ENCODE assay signal across 24 cellular contexts in the genomic region with DNA sequence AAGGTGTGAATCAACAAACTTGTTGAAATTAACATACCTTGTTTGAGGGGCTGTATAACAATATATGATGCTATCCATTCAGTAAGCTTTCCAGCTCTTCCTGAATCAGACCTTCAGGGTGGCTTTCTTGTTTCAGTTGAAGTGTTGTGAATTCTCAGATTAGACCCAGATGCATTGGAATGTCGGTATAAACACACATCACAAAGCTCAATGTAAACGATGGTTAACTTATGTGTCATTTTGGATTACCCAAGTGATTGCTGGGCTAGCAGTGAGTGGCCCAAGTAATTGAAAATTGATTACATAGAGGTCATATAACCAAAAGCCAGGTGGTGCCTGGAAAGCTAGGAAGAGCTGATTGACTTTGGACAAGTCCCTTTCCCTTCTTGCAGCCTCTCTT.
DNase-seq lines count a peak whose midpoint lies in the region; ATAC-seq, FAIRE-seq and TF ChIP-seq lines count a peak whose summit lies in the region.
"Had no signal": no experiment of that assay in that cellular context is flagged by ENCODE, and none has a peak within 500 bp of the region (broad histone marks: within the 10 kb centered on the region; RNA-seq: fewer than 3 reads in every experiment).

No MANE protein-coding gene starts in this region.

- H3K9me3 ChIP-seq in SJCRH30 (replicated peaks) (no peaks in the 10 kb centered on the region), neural cell (ENCODE audit: low read length) (no peaks in the 10 kb centered on the region), kidney (ENCODE audit: control insufficient read depth in 1 of 2, low read length in 2 of 2) (no peaks in the 10 kb centered on the region)

- H3K36me3 Mint-ChIP-seq in GM23338 (ENCODE audit: low read depth) = no peaks in the 10 kb centered on the region

- TF ChIP-seq RAD21 in neural cell (conservative IDR thresholded peaks at IDR 0.05) = no peak

- no peak overlapping the region for H2AFZ ChIP-seq in GM23338
- no peak overlapping the region for H2AFZ ChIP-seq in neural cell (ENCODE audit: low read depth, low read length)

- no peaks in the 10 kb centered on the region for H3F3A ChIP-seq in GM23338 (replicated peaks; ENCODE audit: low read depth)
- H3F3A ChIP-seq in neural cell (ENCODE audit: insufficient read depth, low read length, poor library complexity, severe bottlenecking) = no peaks in the 10 kb centered on the region

- H3K4me1 ChIP-seq in GM23338 (ENCODE audit: insufficient read depth) (peaks cover 24% of the 10 kb centered on the region), SJCRH30 (peaks cover 54% of the 10 kb centered on the region), kidney (ENCODE audit: control insufficient read depth in 1 of 2, insufficient read depth in 1 of 2, low read depth in 1 of 2, low read length in 2 of 2) (no peaks in the 10 kb centered on the region)
- H3K4me1 ChIP-seq: BLaER1 had no signal

- peaks cover 43% of the 10 kb centered on the region for H3K4me1 Mint-ChIP-seq in GM23338

- no peaks in the 10 kb centered on the region for H3K79me2 ChIP-seq in GM23338 (replicated peaks; ENCODE audit: insufficient read depth)
- no peaks in the 10 kb centered on the region for H3K79me2 ChIP-seq in neural cell (replicated peaks; ENCODE audit: insufficient read depth, low read length)

- H3K4me2 ChIP-seq in GM23338 = peak overlapping the region; percentile 21; the same call in 1 of the 2 replicates
- H3K4me2 ChIP-seq in neural cell (ENCODE audit: low read length) = no peak overlapping the region
- H3K4me2 ChIP-seq: BLaER1 had no signal

- H3K27me3 ChIP-seq in GM23338 (ENCODE audit: insufficient read depth) = no peaks in the 10 kb centered on the region
- no peaks in the 10 kb centered on the region for H3K27me3 ChIP-seq in SJCRH30
- H3K27me3 ChIP-seq in neural cell (ENCODE audit: insufficient read depth, low read depth, low read length) = no peaks in the 10 kb centered on the region

- no peak for TF ChIP-seq EP300 in neural cell (conservative IDR thresholded peaks at IDR 0.05; ENCODE audit: poor library complexity, severe bottlenecking)

- no peaks in the 10 kb centered on the region for H3K9me3 Mint-ChIP-seq in GM23338
- H3K9me3 Mint-ChIP-seq: CD4-positive, alpha-beta T cell had no signal

- ATAC-seq in GM23338 (no peak; the same call in 2 of the 3 replicates), GM21526 (IDR thresholded peaks at IDR 0.05; ENCODE audit: low FRiP score, unreplicated experiment) (no peak), GM21515 (IDR thresholded peaks at IDR 0.05; ENCODE audit: unreplicated experiment) (no peak)
- ATAC-seq: SK-N-SH treated with all-trans-retinoic acid at 6 μM for 48 hours had no signal

- H3K9me2 ChIP-seq in GM23338 (ENCODE audit: insufficient read depth) = no peaks in the 10 kb centered on the region
- no peaks in the 10 kb centered on the region for H3K9me2 ChIP-seq in neural cell (ENCODE audit: insufficient read depth, low read length)

- H3K9ac ChIP-seq in neural cell (ENCODE audit: low read length) (no peak overlapping the region), kidney (ENCODE audit: low read length in 2 of 2) (no peak overlapping the region)
- H3K9ac ChIP-seq: BLaER1 had no signal

- H3K4me3 ChIP-seq in GM23338 (no peak overlapping the region), SJCRH30 (no peak overlapping the region), neural cell (ENCODE audit: low read length) (no peak overlapping the region), kidney (ENCODE audit: low read length in 2 of 2) (no peak overlapping the region)
- H3K4me3 ChIP-seq: BLaER1 had no signal

- H3K36me3 ChIP-seq in GM23338 (ENCODE audit: insufficient read depth) = no peaks in the 10 kb centered on the region
- no peaks in the 10 kb centered on the region for H3K36me3 ChIP-seq in SJCRH30
- no peaks in the 10 kb centered on the region for H3K36me3 ChIP-seq in neural cell (ENCODE audit: insufficient read depth, low read length)
- no peaks in the 10 kb centered on the region for H3K36me3 ChIP-seq in kidney (ENCODE audit: control insufficient read depth in 1 of 2, insufficient read depth in 2 of 2, low read length in 2 of 2)
- H3K36me3 ChIP-seq: BLaER1 had no signal

- intact Hi-C loops in kidney (cut with DNase I) = no loop called here

- no peak for TF ChIP-seq CTCF in GM23338 (conservative IDR thresholded peaks at IDR 0.05; ENCODE audit: low read depth in 2 of 2)
- no peak for TF ChIP-seq CTCF in neural cell (IDR thresholded peaks at IDR 0.05; ENCODE audit: poor library complexity, severe bottlenecking)
- no peak for TF ChIP-seq CTCF in kidney (IDR thresholded peaks at IDR 0.05; ENCODE audit: borderline replicate concordance, extremely low read depth, insufficient read depth)

- H3K27ac ChIP-seq in GM23338 (ENCODE audit: low read depth) (peak overlapping the region; percentile 87; the same call in 1 of the 2 replicates), SJCRH30 (peak overlapping the region; percentile 97), neural cell (ENCODE audit: low read length) (peak overlapping the region; percentile 47), kidney (ENCODE audit: low read depth in 2 of 2, low read length in 2 of 2) (no peak overlapping the region)
- H3K27ac ChIP-seq: BLaER1 had no signal

- H3K27ac Mint-ChIP-seq in GM23338 = no peak overlapping the region
- H3K27ac Mint-ChIP-seq: CD4-positive, alpha-beta T cell had no signal

- no peak overlapping the region for H3K4me3 Mint-ChIP-seq in GM23338
- H3K4me3 Mint-ChIP-seq: CD4-positive, alpha-beta T cell had no signal

- no peaks in the 10 kb centered on the region for H4K20me1 ChIP-seq in GM23338 (replicated peaks; ENCODE audit: insufficient read depth)
- no peaks in the 10 kb centered on the region for H4K20me1 ChIP-seq in neural cell (ENCODE audit: insufficient read depth)
- H4K20me1 ChIP-seq: BLaER1 had no signal

- peaks cover 6% of the 10 kb centered on the region for H3K27me3 Mint-ChIP-seq in GM23338 (ENCODE audit: insufficient read depth, low read depth, poor library complexity)

- peak; percentile 29 for DNase-seq in GM23338 (ENCODE audit: low spot score)
- DNase-seq in SJCRH30 = peak; percentile 10 to 36
- DNase-seq in fibroblast of peridontal ligament (ENCODE audit: extremely low read depth) = peak; percentile 17
- no peak for DNase-seq in activated gamma-delta T cell (lab: John Stamatoyannopoulos, UW)
- no peak for DNase-seq in kidney
- DNase-seq: CD4-positive, alpha-beta T cell; H7; NCI-H1048; NCI-H1436; NCI-H1930; NCI-H2107; NCI-H446; NCI-H524 treated with DMSO at 0.1 percent for 48 hours; NCI-H774; SIG-M5 had no signal

- no peak for FAIRE-seq in kidney (lab: Jason Lieb, UNC)
- FAIRE-seq: D721Med, GM18507, HTR-8/SVneo, RCC 7860 had no signal

TF ChIP-seq in GM23338, 12 proteins besides CTCF, POLR2A, EP300 and RAD21:
- TF ChIP-seq EZH2 (IDR thresholded peaks at IDR 0.05; ENCODE audit: low read depth, unreplicated experiment) (no peak), NANOG (IDR thresholded peaks at IDR 0.05; ENCODE audit: borderline replicate concordance) (peak; percentile 47; the same call in 1 of the 2 replicates)

TF ChIP-seq in neural cell, 6 proteins besides CTCF, POLR2A, EP300 and RAD21:
- no peak for TF ChIP-seq EZH2 (IDR thresholded peaks at IDR 0.05; ENCODE audit: borderline replicate concordance, insufficient read depth, low read length, poor library complexity, severe bottlenecking)
- no peak for TF ChIP-seq SMC3 (conservative IDR thresholded peaks at IDR 0.05; ENCODE audit: poor library complexity)
- TF ChIP-seq, protein P1, sequence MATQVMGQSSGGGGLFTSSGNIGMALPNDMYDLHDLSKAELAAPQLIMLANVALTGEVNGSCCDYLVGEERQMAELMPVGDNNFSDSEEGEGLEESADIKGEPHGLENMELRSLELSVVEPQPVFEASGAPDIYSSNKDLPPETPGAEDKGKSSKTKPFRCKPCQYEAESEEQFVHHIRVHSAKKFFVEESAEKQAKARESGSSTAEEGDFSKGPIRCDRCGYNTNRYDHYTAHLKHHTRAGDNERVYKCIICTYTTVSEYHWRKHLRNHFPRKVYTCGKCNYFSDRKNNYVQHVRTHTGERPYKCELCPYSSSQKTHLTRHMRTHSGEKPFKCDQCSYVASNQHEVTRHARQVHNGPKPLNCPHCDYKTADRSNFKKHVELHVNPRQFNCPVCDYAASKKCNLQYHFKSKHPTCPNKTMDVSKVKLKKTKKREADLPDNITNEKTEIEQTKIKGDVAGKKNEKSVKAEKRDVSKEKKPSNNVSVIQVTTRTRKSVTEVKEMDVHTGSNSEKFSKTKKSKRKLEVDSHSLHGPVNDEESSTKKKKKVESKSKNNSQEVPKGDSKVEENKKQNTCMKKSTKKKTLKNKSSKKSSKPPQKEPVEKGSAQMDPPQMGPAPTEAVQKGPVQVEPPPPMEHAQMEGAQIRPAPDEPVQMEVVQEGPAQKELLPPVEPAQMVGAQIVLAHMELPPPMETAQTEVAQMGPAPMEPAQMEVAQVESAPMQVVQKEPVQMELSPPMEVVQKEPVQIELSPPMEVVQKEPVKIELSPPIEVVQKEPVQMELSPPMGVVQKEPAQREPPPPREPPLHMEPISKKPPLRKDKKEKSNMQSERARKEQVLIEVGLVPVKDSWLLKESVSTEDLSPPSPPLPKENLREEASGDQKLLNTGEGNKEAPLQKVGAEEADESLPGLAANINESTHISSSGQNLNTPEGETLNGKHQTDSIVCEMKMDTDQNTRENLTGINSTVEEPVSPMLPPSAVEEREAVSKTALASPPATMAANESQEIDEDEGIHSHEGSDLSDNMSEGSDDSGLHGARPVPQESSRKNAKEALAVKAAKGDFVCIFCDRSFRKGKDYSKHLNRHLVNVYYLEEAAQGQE (IDR thresholded peaks at IDR 0.05; ENCODE audit: borderline replicate concordance) = no peak
- TF ChIP-seq TAF1 (IDR thresholded peaks at IDR 0.05; ENCODE audit: low read depth) = no peak
- no peak for TF ChIP-seq MXI1 (conservative IDR thresholded peaks at IDR 0.05; ENCODE audit: poor library complexity, severe bottlenecking)
- TF ChIP-seq POLR2AphosphoS5 (IDR thresholded peaks at IDR 0.05) = no peak

Comparison
In these comparisons a context has a peak if more than half of its experiments do, and no peak if none do; other contexts are left out.
1. DNase-seq: peak in GM23338 (single experiment), SJCRH30 (2 of 2) and fibroblast of peridontal ligament (single experiment); none in activated gamma-delta T cell (single experiment) and kidney (single experiment).
2. H3K27ac ChIP-seq: peak in GM23338 (single experiment), SJCRH30 (single experiment) and neural cell (single experiment); none in kidney (0 of 2).